Comparison of ENCODE assay signal across 12 cellular contexts in genomic region chr5:149406203-149406978, GRCh38. TPM values are rescaled to one million over a fixed set of nuclear protein-coding genes. Genes with fewer than 3 reads are reported as not detected.
A peak's percentile ranks its signal among the peaks of the same experiment; 100 is the strongest.
DNase-seq lines count a peak whose midpoint lies in the region; ATAC-seq and TF ChIP-seq lines count a peak whose summit lies in the region.
"Had no signal": no experiment of that assay in that cellular context is flagged by ENCODE, and none has a peak within 500 bp of the region (broad histone marks: within the 10 kb centered on the region; RNA-seq: fewer than 3 reads in every experiment).

No MANE protein-coding gene starts in this region.

- H3K27me3 ChIP-seq in A673 (replicated peaks; ENCODE audit: insufficient read depth, low read depth, low read length, poor library complexity): no peaks in the 10 kb centered on the region
- H3K27me3 ChIP-seq in WERI-Rb-1 (ENCODE audit: insufficient read depth, low read depth, severe bottlenecking): no peaks in the 10 kb centered on the region

- BruUV-seq in A673 (replicated peaks; lab: Mats Ljungman, UMichigan): no TSS peak

- peaks cover 36% of the 10 kb centered on the region for H3K4me1 Mint-ChIP-seq in neural crest cell
- no peaks in the 10 kb centered on the region for H3K4me1 Mint-ChIP-seq in stimulated activated naive B cell treated with anti-CD40 and anti-IgM and Interleukin-4, amounts not matched to agents 10 μg/mL and 1 μg/mL and 100 μg/mL, for 72 hours

- H3K27me3 Mint-ChIP-seq in neural crest cell (ENCODE audit: low read depth): no peaks in the 10 kb centered on the region
- H3K27me3 Mint-ChIP-seq in stimulated activated naive B cell treated with anti-CD40 and anti-IgM and Interleukin-4, amounts not matched to agents 10 μg/mL and 1 μg/mL and 100 μg/mL, for 72 hours: peaks cover 4 to 5% of the 10 kb centered on the region in 2 donors

- POLR2A ChIA-PET in A673 (lab: Charles Lee; ENCODE audit: low non-redundant PET): no interaction called here

- no peaks in the 10 kb centered on the region for H3K36me3 Mint-ChIP-seq in neural crest cell (ENCODE audit: low read depth)
- H3K36me3 Mint-ChIP-seq in stimulated activated naive B cell treated with anti-CD40 and anti-IgM and Interleukin-4, amounts not matched to agents 10 μg/mL and 1 μg/mL and 100 μg/mL, for 72 hours: no peaks in the 10 kb centered on the region

- in situ Hi-C loops in G401 (cut with HindIII; ENCODE audit: low sequenced_read_pairs): no loop called here

- intact Hi-C loops in A673 (cut with micrococcal nuclease; ENCODE audit: unreplicated experiment): no loop called here

- no peak overlapping the region for H3K4me3 ChIP-seq in A673 (ENCODE audit: low read depth, low read length, poor library complexity, severe bottlenecking)
- no peak overlapping the region for H3K4me3 ChIP-seq in WERI-Rb-1 (ENCODE audit: low read depth, low read length)
- peak overlapping the region; percentile 87 for H3K4me3 ChIP-seq in fibroblast of villous mesenchyme (ENCODE audit: low read depth, low read length)

- no peak for ATAC-seq in stimulated activated naive B cell treated with anti-CD40 and anti-IgM and Interleukin-4, amounts not matched to agents 10 μg/mL and 1 μg/mL and 100 μg/mL, for 72 hours (replicated peaks)

- no peak for TF ChIP-seq CTCF in A673 (conservative IDR thresholded peaks at IDR 0.05; ENCODE audit: low read depth, low read length)
- TF ChIP-seq CTCF in WERI-Rb-1 (IDR thresholded peaks at IDR 0.05; ENCODE audit: low read depth, low read length): no peak
- peak; percentile 36 for TF ChIP-seq CTCF in fibroblast of villous mesenchyme (IDR thresholded peaks at IDR 0.05; ENCODE audit: insufficient read depth, low read depth, low read length)
- no peak for TF ChIP-seq CTCF in neural crest cell (conservative IDR thresholded peaks at IDR 0.05)

- H3K27ac ChIP-seq in A673 (ENCODE audit: low read depth, low read length, poor library complexity, severe bottlenecking) (no peak overlapping the region), WERI-Rb-1 (peak overlapping the region; percentile 61)

- no peaks in the 10 kb centered on the region for H3K9me3 ChIP-seq in A673 (ENCODE audit: low read depth, low read length, poor library complexity, severe bottlenecking)
- no peaks in the 10 kb centered on the region for H3K9me3 ChIP-seq in WERI-Rb-1 (ENCODE audit: severe bottlenecking)

- CTCF ChIA-PET in A673 (lab: Charles Lee): no interaction called here

- H3K4me3 Mint-ChIP-seq in neural crest cell: no peak overlapping the region
- H3K4me3 Mint-ChIP-seq in stimulated activated naive B cell treated with anti-CD40 and anti-IgM and Interleukin-4, amounts not matched to agents 10 μg/mL and 1 μg/mL and 100 μg/mL, for 72 hours: no peak overlapping the region

- no peaks in the 10 kb centered on the region for H3K9me3 Mint-ChIP-seq in neural crest cell
- H3K9me3 Mint-ChIP-seq in stimulated activated naive B cell treated with anti-CD40 and anti-IgM and Interleukin-4, amounts not matched to agents 10 μg/mL and 1 μg/mL and 100 μg/mL, for 72 hours: no peaks in the 10 kb centered on the region

- peak; percentile 42 for DNase-seq in A673 (ENCODE audit: low spot score)
- DNase-seq in WERI-Rb-1: no peak
- DNase-seq in fibroblast of villous mesenchyme (ENCODE audit: low read depth): peak; percentile 97
- no peak for DNase-seq in neural crest cell (ENCODE audit: low read depth, low spot score)
- no peak for DNase-seq in stimulated activated CD4-positive, alpha-beta T cell treated with anti-CD3 and anti-CD28 coated beads, Interleukin-4, amount 100 ng/mL, for 4 hours
- no peak for DNase-seq in G401 (ENCODE audit: low spot score)
- DNase-seq in stimulated activated naive B cell treated with anti-CD40 and anti-IgM and Interleukin-4, amounts not matched to agents 10 μg/mL and 1 μg/mL and 100 μg/mL, for 72 hours: no peak
- no peak for DNase-seq in NCI-H510A (lab: John Stamatoyannopoulos, UW)
- DNase-seq: ACHN; activated naive CD4-positive, alpha-beta T cell; NCI-H1436 treated with DMSO at 0.1 percent for 48 hours had no signal

- H3K36me3 ChIP-seq in A673 (ENCODE audit: insufficient read depth, low read length, poor library complexity, severe bottlenecking): no peaks in the 10 kb centered on the region
- no peaks in the 10 kb centered on the region for H3K36me3 ChIP-seq in WERI-Rb-1

- H3K27ac Mint-ChIP-seq in neural crest cell (ENCODE audit: unreplicated experiment): peak overlapping the region; percentile 57
- no peak overlapping the region for H3K27ac Mint-ChIP-seq in stimulated activated naive B cell treated with anti-CD40 and anti-IgM and Interleukin-4, amounts not matched to agents 10 μg/mL and 1 μg/mL and 100 μg/mL, for 72 hours

- H3K4me1 ChIP-seq in A673 (ENCODE audit: insufficient read depth, low read length, poor library complexity, severe bottlenecking): peaks cover 20% of the 10 kb centered on the region

RNA-seq across cellular contexts. Expression of gene IL17B, which starts 27.3 kb away (rescaled TPM):
- not detected in 2 replicates for total RNA-seq in A673 (2021)
- total RNA-seq in fibroblast of villous mesenchyme: 1.3 TPM in 1 of 2 replicates, not detected in the other
- not detected in 2 replicates for total RNA-seq in neural crest cell
- 0.27 and 1.4 TPM in 2 replicates for total RNA-seq in G401 (2014; rRNA removed; shearing (Covaris generic))
- total RNA-seq: lung microvascular endothelial cell had no signal

RNA-seq across cellular contexts. Expression of gene PCYOX1L, which starts 48.5 kb away (rescaled TPM):
- total RNA-seq in A673 (2021): 1.8 and 2.9 TPM in 2 replicates
- total RNA-seq in fibroblast of villous mesenchyme: 6.4 and 11.7 TPM in 2 replicates
- total RNA-seq in neural crest cell: 22.0 and 22.9 TPM in 2 replicates
- 13.0 and 14.0 TPM in 2 replicates for total RNA-seq in G401 (2014; rRNA removed; shearing (Covaris generic))

Comparison
In these comparisons a context has a peak if more than half of its experiments do, and no peak if none do; other contexts are left out.
1. DNase-seq: peak in A673 (single experiment) and fibroblast of villous mesenchyme (single experiment); none in WERI-Rb-1 (single experiment), neural crest cell (single experiment), stimulated activated CD4-positive, alpha-beta T cell treated with anti-CD3 and anti-CD28 coated beads, Interleukin-4, amount 100 ng/mL, for 4 hours (0 of 2), G401 (single experiment), stimulated activated naive B cell treated with anti-CD40 and anti-IgM and Interleukin-4, amounts not matched to agents 10 μg/mL and 1 μg/mL and 100 μg/mL, for 72 hours (single experiment) and NCI-H510A (single experiment).